8 cellular contexts compared by ENCODE assay signal in genomic region chr17:17044846-17045561, GRCh38. TPM values are rescaled to one million over a fixed set of nuclear protein-coding genes. Genes with fewer than 3 reads are reported as not detected.
DNase-seq lines count a peak whose midpoint lies in the region; ATAC-seq and TF ChIP-seq lines count a peak whose summit lies in the region.

No MANE protein-coding gene starts in this region.

- no peaks in the 10 kb centered on the region for H3K9me3 Mint-ChIP-seq in HFFc6
- peaks cover 4% of the 10 kb centered on the region for H3K9me3 Mint-ChIP-seq in mesothelial cell of epicardium

- H3K36me3 Mint-ChIP-seq in HFFc6 (ENCODE audit: low read depth) (peaks cover 22% of the 10 kb centered on the region), mesothelial cell of epicardium (peaks cover 7% of the 10 kb centered on the region)

- H3K4me1 Mint-ChIP-seq in HFFc6 (ENCODE audit: low read depth) (peaks cover 63% of the 10 kb centered on the region), mesothelial cell of epicardium (peaks cover 41% of the 10 kb centered on the region)

- H3K27me3 Mint-ChIP-seq in HFFc6 (ENCODE audit: insufficient read depth) (no peaks in the 10 kb centered on the region), mesothelial cell of epicardium (ENCODE audit: low read depth) (no peaks in the 10 kb centered on the region)

- H3K4me3 Mint-ChIP-seq in HFFc6 (peak overlapping the region; percentile 93), mesothelial cell of epicardium (peak overlapping the region; percentile 94)

- in situ Hi-C loops in SK-MEL-5 (cut with HindIII; ENCODE audit: low pct_unique_long_range_greater_than_20kb, low sequenced_read_pairs) = no loop called here

- DNase-seq in D341Med (ENCODE audit: low spot score) = peak; percentile 59
- DNase-seq in HFFc6 = peak; percentile 61
- peak; percentile 76 for DNase-seq in SK-MEL-5 (ENCODE audit: low read depth, low spot score)
- DNase-seq in effector memory CD4-positive, alpha-beta T cell = no peak
- no peak for DNase-seq in mesothelial cell of epicardium (ENCODE audit: low spot score in 2 of 2, unreplicated experiment in 2 of 2)
- peak; percentile 61 for DNase-seq in upper lobe of right lung

- H3K4me3 ChIP-seq in effector memory CD4-positive, alpha-beta T cell (ENCODE audit: insufficient read depth, low read depth, low read length, poor library complexity, severe bottlenecking) = peak overlapping the region; percentile 74
- H3K4me3 ChIP-seq in upper lobe of right lung = peak overlapping the region; percentile 80

- H3K9me3 ChIP-seq in effector memory CD4-positive, alpha-beta T cell (ENCODE audit: control insufficient read depth, low read length) = no peaks in the 10 kb centered on the region
- H3K9me3 ChIP-seq in upper lobe of right lung = no peaks in the 10 kb centered on the region

- ATAC-seq in upper lobe of right lung = peak; percentile 41
- ATAC-seq in GM21825 (IDR thresholded peaks at IDR 0.05; ENCODE audit: unreplicated experiment) = no peak
- ATAC-seq in GM18502 (IDR thresholded peaks at IDR 0.05; ENCODE audit: poor library complexity, unreplicated experiment) = no peak

- H3K27me3 ChIP-seq in effector memory CD4-positive, alpha-beta T cell (replicated peaks; ENCODE audit: control insufficient read depth, insufficient read depth, low read length, poor library complexity, severe bottlenecking) = no peaks in the 10 kb centered on the region
- H3K27me3 ChIP-seq in upper lobe of right lung = no peaks in the 10 kb centered on the region

- H3K27ac ChIP-seq in effector memory CD4-positive, alpha-beta T cell (ENCODE audit: insufficient read depth, low read length, poor library complexity, severe bottlenecking) = peak overlapping the region; percentile 61
- H3K27ac ChIP-seq in upper lobe of right lung = peak overlapping the region; percentile 80

- TF ChIP-seq CTCF in HFFc6 (IDR thresholded peaks at IDR 0.05) (no peak), mesothelial cell of epicardium (IDR thresholded peaks at IDR 0.05; ENCODE audit: unreplicated experiment) (no peak), upper lobe of right lung (IDR thresholded peaks at IDR 0.05) (no peak)

- H3K27ac Mint-ChIP-seq in HFFc6 (peak overlapping the region; percentile 96), mesothelial cell of epicardium (peak overlapping the region; percentile 97)

- intact Hi-C loops in upper lobe of right lung (cut with DNase I) = no loop called here

- H3K4me1 ChIP-seq in effector memory CD4-positive, alpha-beta T cell (ENCODE audit: control insufficient read depth, insufficient read depth, low read length, poor library complexity, severe bottlenecking) = peaks cover 28% of the 10 kb centered on the region
- H3K4me1 ChIP-seq in upper lobe of right lung = peaks cover 67% of the 10 kb centered on the region

- H3K36me3 ChIP-seq in effector memory CD4-positive, alpha-beta T cell (ENCODE audit: control insufficient read depth, insufficient read depth, low read length) = no peaks in the 10 kb centered on the region
- H3K36me3 ChIP-seq in upper lobe of right lung = no peaks in the 10 kb centered on the region

RNA-seq across cellular contexts. Expression of gene MPRIP, which starts 2.7 kb away (rescaled TPM):
- 100 to 1,000 TPM; 350 to 409 (median 372) TPM for total RNA-seq in HFFc6 (2021; fragmentation: NEBNext Ultra II Directional; extraction: Animal tissue kit (Norgen Biotek cat#: 25700))
- 85.5 and 87.9 TPM in 2 replicates for total RNA-seq in SK-MEL-5 (2014; rRNA removed; shearing (Covaris generic))
- polyA plus RNA-seq in SK-MEL-5 (2015; cell fraction: cytosol; rRNA removed) = 101 and 118 TPM in 2 replicates
- polyA plus RNA-seq in SK-MEL-5 (2015; cell fraction: nucleus; rRNA removed) = 106 and 128 TPM in 2 replicates
- 224 to 228 TPM (median 225 TPM) in 3 replicates for total RNA-seq in mesothelial cell of epicardium
- 333 TPM for total RNA-seq in upper lobe of right lung

Comparison
In these comparisons a context has a peak if more than half of its experiments do, and no peak if none do; other contexts are left out.
1. DNase-seq: peak in D341Med (single experiment), HFFc6 (single experiment), SK-MEL-5 (single experiment) and upper lobe of right lung (single experiment); none in effector memory CD4-positive, alpha-beta T cell (0 of 3) and mesothelial cell of epicardium (0 of 2).